ENCODE assay signal across 16 cellular contexts in genomic region chr12:58347188-58347587, GRCh38.
A peak's percentile ranks its signal among the peaks of the same experiment; 100 is the strongest.
DNase-seq lines count a peak whose midpoint lies in the region; ATAC-seq and TF ChIP-seq lines count a peak whose summit lies in the region.
"Had no signal": no experiment of that assay in that cellular context is flagged by ENCODE, and none has a peak within 500 bp of the region (broad histone marks: within the 10 kb centered on the region; RNA-seq: fewer than 3 reads in every experiment).

No MANE protein-coding gene starts in this region.

- H3K23ac ChIP-seq in mesenchymal stem cell (ENCODE audit: low read length in 2 of 2), result no peak overlapping the region

- H3K36me3 ChIP-seq in GM23248 (ENCODE audit: low read depth), result no peaks in the 10 kb centered on the region
- H3K36me3 ChIP-seq in Panc1 (ENCODE audit: control insufficient read depth, insufficient read depth, low read length), result no peaks in the 10 kb centered on the region
- H3K36me3 ChIP-seq in mesenchymal stem cell (ENCODE audit: control insufficient read depth in 1 of 2, insufficient read depth in 2 of 2, low read depth in 1 of 2, low read length in 2 of 2), result no peaks in the 10 kb centered on the region
- no peaks in the 10 kb centered on the region for H3K36me3 ChIP-seq in MG63

- peak overlapping the region; percentile 48 for H4K8ac ChIP-seq in mesenchymal stem cell (ENCODE audit: low read length)

- H2BK15ac ChIP-seq in mesenchymal stem cell (ENCODE audit: low read depth, poor library complexity, severe bottlenecking), result no peak overlapping the region

- WGBS in GM23248 (ENCODE audit: low coverage in 1 of 2, low lambda C conversion rate in 2 of 2, missing lambda C conversion rate in 2 of 2), 2 experiments, result 71% methylated on average over 2 of the region's 2 CpGs
- WGBS in mesenchymal stem cell, result 84% methylated on average over 2 of the region's 2 CpGs

- peak overlapping the region; percentile 8 for H2AK5ac ChIP-seq in mesenchymal stem cell (ENCODE audit: low read length, severe bottlenecking)

- no peak overlapping the region for H2BK5ac ChIP-seq in mesenchymal stem cell (ENCODE audit: low read depth, low read length, poor library complexity, severe bottlenecking)

- no peak for TF ChIP-seq CTCF in Panc1 (IDR thresholded peaks at IDR 0.05)
- no peak for TF ChIP-seq CTCF in dorsolateral prefrontal cortex (IDR thresholded peaks at IDR 0.05 in 54 of 56, conservative IDR thresholded peaks at IDR 0.05 in 2 of 56; ENCODE audit: low read depth in 1 of 56, partially characterized antibody in 56 of 56)

- intact Hi-C loops in Panc1 (cut with micrococcal nuclease; ENCODE audit: unreplicated experiment), result loop anchor here (5.0 to 10.0 kb wide), 4 partner anchors 195 to 800 kb away; no protein-coding TSS in a partner anchor
- intact Hi-C loops in dorsolateral prefrontal cortex (cut with DNase I), result loop anchor here in 1 of 2 donors (5.0 kb wide), 2 partner anchors 740 to 805 kb away; no protein-coding TSS in a partner anchor

- no TSS peak for BruUV-seq in Panc1 (replicated peaks; lab: Mats Ljungman, UMichigan)

- H4K91ac ChIP-seq in mesenchymal stem cell (ENCODE audit: low read length), result peak overlapping the region; percentile 77

- no peaks in the 10 kb centered on the region for H3K79me1 ChIP-seq in mesenchymal stem cell (replicated peaks; ENCODE audit: low read length, poor library complexity, severe bottlenecking)

- H3K27ac ChIP-seq in GM23248 (no peak overlapping the region), Panc1 (ENCODE audit: low read length) (peak overlapping the region; percentile 54; the same call in 1 of the 2 replicates), mesenchymal stem cell (ENCODE audit: low read length, poor library complexity, severe bottlenecking) (no peak overlapping the region), dorsolateral prefrontal cortex (no peak overlapping the region)
- H3K27ac ChIP-seq: 22Rv1, C4-2B, HL-60 had no signal

- POLR2A ChIA-PET in Panc1 (lab: Charles Lee), result no interaction called here

- H3K4me3 ChIP-seq in GM23248 (no peak overlapping the region), Panc1 (ENCODE audit: low read depth in 2 of 2, low read length in 2 of 2) (no peak overlapping the region), mesenchymal stem cell (ENCODE audit: insufficient read depth in 1 of 2, low read depth in 1 of 2, low read length in 2 of 2) (no peak overlapping the region), MG63 (no peak overlapping the region), dorsolateral prefrontal cortex (no peak overlapping the region)
- H3K4me3 ChIP-seq: GM23338 had no signal

- H3K27me3 ChIP-seq in GM23248 (replicated peaks; ENCODE audit: insufficient read depth) (no peaks in the 10 kb centered on the region), Panc1 (ENCODE audit: control insufficient read depth, insufficient read depth, low read length) (no peaks in the 10 kb centered on the region), mesenchymal stem cell (ENCODE audit: control insufficient read depth in 1 of 2, insufficient read depth in 1 of 2, low read length in 2 of 2) (no peaks in the 10 kb centered on the region), MG63 (no peaks in the 10 kb centered on the region), dorsolateral prefrontal cortex (peaks cover 0 to 17% (median 0%) of the 10 kb centered on the region in 45 donors)

- no peak overlapping the region for H3K18ac ChIP-seq in mesenchymal stem cell (ENCODE audit: low read depth in 1 of 2, low read length in 2 of 2)

- in situ Hi-C loops in GM23248 (cut with MboI), result loop anchor here (10.0 kb wide), 2 partner anchors 738 to 808 kb away; no protein-coding TSS in a partner anchor
- in situ Hi-C loops in Panc1 (cut with HindIII; ENCODE audit: low pct_unique_long_range_greater_than_20kb, low sequenced_read_pairs), result no loop called here

- H3K4ac ChIP-seq in mesenchymal stem cell (ENCODE audit: low read depth in 1 of 2, low read length in 2 of 2), result no peak overlapping the region

- no peaks in the 10 kb centered on the region for H3K9me3 ChIP-seq in GM23248 (ENCODE audit: low read depth)
- no peaks in the 10 kb centered on the region; the same call in 1 of the 2 replicates for H3K9me3 ChIP-seq in Panc1 (ENCODE audit: control insufficient read depth, insufficient read depth, low read depth, low read length)
- peaks cover 12% of the 10 kb centered on the region for H3K9me3 ChIP-seq in mesenchymal stem cell (ENCODE audit: control insufficient read depth, low read length)
- peaks cover 6% of the 10 kb centered on the region for H3K9me3 ChIP-seq in MG63

- no peak overlapping the region for H3K9ac ChIP-seq in GM23248
- H3K9ac ChIP-seq in mesenchymal stem cell (ENCODE audit: low read length), result no peak overlapping the region

- H3K4me2 ChIP-seq in GM23248 (ENCODE audit: unreplicated experiment), result no peak overlapping the region
- H3K4me2 ChIP-seq in mesenchymal stem cell (ENCODE audit: low read length, poor library complexity, severe bottlenecking), result no peak overlapping the region
- H3K4me2 ChIP-seq: GM23338 had no signal

- H3K79me2 ChIP-seq in GM23248 (ENCODE audit: insufficient read depth), result no peaks in the 10 kb centered on the region

- H3K14ac ChIP-seq in mesenchymal stem cell (ENCODE audit: low read length in 2 of 2), result no peak overlapping the region

- H2BK120ac ChIP-seq in mesenchymal stem cell (ENCODE audit: low read depth, low read length), result no peak overlapping the region

- ATAC-seq in Panc1, result no peak
- ATAC-seq: GM23338 had no signal

- H2BK12ac ChIP-seq in mesenchymal stem cell (ENCODE audit: low read length in 2 of 2), result no peak overlapping the region

- H2AFZ ChIP-seq in GM23248 (0 out of 2 replicates have a peak overlapping the region, but pooled peaks have one; percentile 7), mesenchymal stem cell (ENCODE audit: low read depth, low read length) (no peak overlapping the region)
- H2AFZ ChIP-seq: GM23338 had no signal

- H3K9me2 ChIP-seq in GM23248 (ENCODE audit: insufficient read depth), result no peaks in the 10 kb centered on the region

- H3F3A ChIP-seq in GM23248 (ENCODE audit: insufficient read depth), result no peaks in the 10 kb centered on the region

- H3K4me1 ChIP-seq in GM23248 (ENCODE audit: insufficient read depth), result peaks cover 16% of the 10 kb centered on the region; the same call in 1 of the 2 replicates
- no peaks in the 10 kb centered on the region; the same call in 1 of the 2 replicates for H3K4me1 ChIP-seq in Panc1 (ENCODE audit: control insufficient read depth, insufficient read depth, low read length)
- peaks cover 2% of the 10 kb centered on the region for H3K4me1 ChIP-seq in mesenchymal stem cell (ENCODE audit: control insufficient read depth, insufficient read depth, low read depth, low read length)

- CTCF ChIA-PET in Panc1 (lab: Charles Lee), result interaction anchor here (1.5 kb wide), 1 partner anchor 803 kb away, joined by 5 read pairs; no protein-coding TSS in a partner anchor

- peak; percentile 33 for DNase-seq in NCI-H146 treated with DMSO at 0.1 percent for 48 hours (lab: John Stamatoyannopoulos, UW; ENCODE audit: unreplicated experiment)
- no peak for DNase-seq in NCI-H146 (lab: John Stamatoyannopoulos, UW)
- DNase-seq in GM23248, result no peak
- no peak for DNase-seq in Panc1 (ENCODE audit: low read depth, low spot score)
- no peak for DNase-seq in mesenchymal stem cell
- no peak for DNase-seq in MG63
- DNase-seq in NCI-H226, result no peak
- no peak for DNase-seq in dorsolateral prefrontal cortex
- DNase-seq: AML-193; Caco-2; CD4-positive, alpha-beta T cell; HCEC 1CT had no signal

- no peaks in the 10 kb centered on the region for H4K20me1 ChIP-seq in GM23248 (ENCODE audit: insufficient read depth)
